ENCODE assay signal across 16 cellular contexts in genomic region chr9:79255681-79256080, GRCh38.
DNase-seq lines count a peak whose midpoint lies in the region; FAIRE-seq and TF ChIP-seq lines count a peak whose summit lies in the region.
"Had no signal": no experiment of that assay in that cellular context is flagged by ENCODE, and none has a peak within 500 bp of the region (broad histone marks: within the 10 kb centered on the region; RNA-seq: fewer than 3 reads in every experiment).

No MANE protein-coding gene starts in this region.

- in situ Hi-C loops in G401 (cut with HindIII; ENCODE audit: low sequenced_read_pairs) = no loop called here

- no peaks in the 10 kb centered on the region for H3K4me1 Mint-ChIP-seq in astrocyte (ENCODE audit: low read depth, unreplicated experiment)
- H3K4me1 Mint-ChIP-seq: B cell had no signal

- no peaks in the 10 kb centered on the region for H3K9me3 ChIP-seq in astrocyte (ENCODE audit: insufficient read depth, low read depth, low read length)
- H3K9me3 ChIP-seq: HAP-1 had no signal

- no peak overlapping the region for H3K4me3 Mint-ChIP-seq in astrocyte (ENCODE audit: unreplicated experiment)
- H3K4me3 Mint-ChIP-seq: B cell; CD4-positive, alpha-beta T cell had no signal

- no peaks in the 10 kb centered on the region for H3K36me3 Mint-ChIP-seq in astrocyte (ENCODE audit: low read depth, unreplicated experiment)

- no peaks in the 10 kb centered on the region for H3K36me3 ChIP-seq in astrocyte (ENCODE audit: insufficient read depth, low read length)
- H3K36me3 ChIP-seq: HAP-1 had no signal

- no peak overlapping the region for H3K27ac ChIP-seq in astrocyte (ENCODE audit: low read depth, low read length)
- H3K27ac ChIP-seq: HL-60 had no signal

- peak overlapping the region; percentile 99 for H3K4me2 ChIP-seq in astrocyte (ENCODE audit: low read length)

- no peaks in the 10 kb centered on the region for H3K79me2 ChIP-seq in astrocyte (ENCODE audit: insufficient read depth, low read length)

- no peak overlapping the region for H3K9ac ChIP-seq in astrocyte (ENCODE audit: low read length)

- H3K27ac Mint-ChIP-seq in astrocyte (ENCODE audit: unreplicated experiment) = no peak overlapping the region
- H3K27ac Mint-ChIP-seq: B cell; CD4-positive, alpha-beta T cell had no signal

- H3K27me3 Mint-ChIP-seq in astrocyte (ENCODE audit: low read depth, unreplicated experiment) = peaks cover 10% of the 10 kb centered on the region

- DNase-seq in G401 (ENCODE audit: low spot score) (peak; percentile 29), NCI-H146 (lab: John Stamatoyannopoulos, UW) (peak; percentile 41), astrocyte (ENCODE audit: low read depth) (peak; percentile 38), left kidney (ENCODE audit: low read depth, low spot score) (peak; percentile 15), kidney tubule cell (ENCODE audit: low spot score) (no peak), GDM1 (lab: John Stamatoyannopoulos, UW) (no peak), NCI-H2081 treated with DMSO at 0.1 percent for 48 hours (lab: John Stamatoyannopoulos, UW) (no peak)
- DNase-seq: C1 segment of cervical spinal cord; CD4-positive, alpha-beta T cell; DMS79 treated with DMSO at 0.1 percent for 48 hours; EL; GF-D8 had no signal

- peaks cover 5% of the 10 kb centered on the region for H3K9me3 Mint-ChIP-seq in astrocyte (ENCODE audit: unreplicated experiment)
- H3K9me3 Mint-ChIP-seq: CD4-positive, alpha-beta T cell had no signal

- H3K27me3 ChIP-seq in astrocyte (ENCODE audit: insufficient read depth, low read length) = no peaks in the 10 kb centered on the region

- FAIRE-seq in astrocyte (lab: Jason Lieb, UNC) = no peak
- FAIRE-seq: A204.1 had no signal

- H2AFZ ChIP-seq in astrocyte (ENCODE audit: low read depth, low read length) = no peak overlapping the region

- H4K20me1 ChIP-seq in astrocyte (ENCODE audit: insufficient read depth, low read length) = no peaks in the 10 kb centered on the region

- TF ChIP-seq CTCF in astrocyte (IDR thresholded peaks at IDR 0.05; ENCODE audit: insufficient read depth, low read depth, low read length) = no peak

- H3K4me1 ChIP-seq in astrocyte (ENCODE audit: insufficient read depth, low read length) = peaks cover 19% of the 10 kb centered on the region
- H3K4me1 ChIP-seq: HAP-1 had no signal

- H3K4me3 ChIP-seq in astrocyte (ENCODE audit: insufficient read depth, low read depth, low read length) = no peak overlapping the region
- H3K4me3 ChIP-seq: HAP-1 had no signal

Comparison
In these comparisons a context has a peak if more than half of its experiments do, and no peak if none do; other contexts are left out.
1. DNase-seq: peak in G401 (single experiment), NCI-H146 (single experiment), astrocyte (single experiment) and left kidney (single experiment); none in kidney tubule cell (single experiment), GDM1 (single experiment) and NCI-H2081 treated with DMSO at 0.1 percent for 48 hours (single experiment).